Comparison of ENCODE assay signal across 9 cellular contexts in the genomic region with DNA sequence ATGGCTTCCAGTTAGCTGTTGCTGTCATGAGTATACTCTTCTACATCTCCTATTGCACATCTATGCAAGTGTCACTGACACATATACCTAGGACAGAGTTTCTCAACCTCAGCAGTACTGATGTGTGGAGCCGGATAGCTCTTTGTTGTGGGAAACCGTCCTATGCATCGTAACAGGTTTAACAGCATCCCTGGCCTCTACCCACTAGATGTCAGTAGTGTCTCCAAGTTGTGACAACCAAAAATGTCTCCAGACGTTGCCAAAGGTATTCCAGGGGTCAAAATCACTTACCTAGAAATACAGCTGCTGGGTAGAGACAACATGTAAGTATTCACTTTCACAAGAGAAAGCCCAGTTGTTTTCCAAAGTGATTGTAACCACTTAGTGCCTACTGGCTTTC.
DNase-seq lines count a peak whose midpoint lies in the region; ATAC-seq and TF ChIP-seq lines count a peak whose summit lies in the region.
"Had no signal": no experiment of that assay in that cellular context is flagged by ENCODE, and none has a peak within 500 bp of the region (broad histone marks: within the 10 kb centered on the region; RNA-seq: fewer than 3 reads in every experiment).

No MANE protein-coding gene starts in this region.

- H3K27ac ChIP-seq in OCI-LY7 (ENCODE audit: low read depth, low read length, poor library complexity, severe bottlenecking) (no peak overlapping the region), tibial artery (no peak overlapping the region)

- H3K4me1 ChIP-seq in OCI-LY7 (ENCODE audit: insufficient read depth, low read length, poor library complexity, severe bottlenecking) (no peaks in the 10 kb centered on the region), tibial artery (peaks cover 0 to 14% (median 5%) of the 10 kb centered on the region in 4 donors)

- H3K4me3 ChIP-seq in AG04449 (ENCODE audit: low read depth, low read length) (no peak overlapping the region), OCI-LY7 (ENCODE audit: low read depth, low read length, poor library complexity, severe bottlenecking) (no peak overlapping the region), tibial artery (no peak overlapping the region)

- CTCF ChIA-PET in AG04449 (lab: Yijun Ruan, JAX) (interaction anchor here (0.6 to 2.0 kb wide), 7 partner anchors 22 to 1031 kb away, joined by 3 to 11 read pairs (median 3); no protein-coding TSS in a partner anchor), OCI-LY7 (lab: Charles Lee; ENCODE audit: unreplicated experiment) (interaction anchor here (0.6 kb wide), 1 partner anchor 394 kb away, joined by 3 read pairs; no protein-coding TSS in a partner anchor)

- BruUV-seq in OCI-LY7 (replicated peaks; lab: Mats Ljungman, UMichigan) = no TSS peak

- no peaks in the 10 kb centered on the region for H3K27me3 Mint-ChIP-seq in HFFc6 (ENCODE audit: insufficient read depth)
- H3K27me3 Mint-ChIP-seq: activated naive CD8-positive, alpha-beta T cell had no signal

- no peak for ATAC-seq in GM18520 (IDR thresholded peaks at IDR 0.05; ENCODE audit: unreplicated experiment)

- no peaks in the 10 kb centered on the region for H3K9me2 ChIP-seq in OCI-LY7 (ENCODE audit: insufficient read depth, low read length)

- H3K27me3 ChIP-seq in tibial artery = no peaks in the 10 kb centered on the region

- POLR2A ChIA-PET in AG04449 (lab: Yijun Ruan, JAX) (no interaction called here), OCI-LY7 (lab: Charles Lee) (interaction anchor here (0.5 to 1.0 kb wide), 3 partner anchors 10 to 277 kb away, joined by 3 to 4 read pairs (median 3); no protein-coding TSS in a partner anchor)

- in situ Hi-C loops in GM13976 (cut with MboI; ENCODE audit: low sequenced_read_pairs, unreplicated experiment) = no loop called here

- no peaks in the 10 kb centered on the region for H3K79me2 ChIP-seq in OCI-LY7 (ENCODE audit: insufficient read depth, low read depth, low read length)

- H3K4me3 Mint-ChIP-seq in HFFc6 = no peak overlapping the region
- H3K4me3 Mint-ChIP-seq: activated naive CD8-positive, alpha-beta T cell had no signal

- no peaks in the 10 kb centered on the region for H3K36me3 Mint-ChIP-seq in HFFc6 (ENCODE audit: low read depth)
- H3K36me3 Mint-ChIP-seq: activated naive CD8-positive, alpha-beta T cell had no signal

- H3K9me3 ChIP-seq in OCI-LY7 (ENCODE audit: low read length) (no peaks in the 10 kb centered on the region), tibial artery (no peaks in the 10 kb centered on the region)

- no peak overlapping the region for H2AFZ ChIP-seq in OCI-LY7 (ENCODE audit: low read length)

- TF ChIP-seq CTCF in AG04449 (IDR thresholded peaks at IDR 0.05; ENCODE audit: insufficient read depth, low read length, missing control alignments) = peak; percentile 40
- peak; percentile 56; the same call in 1 of the 2 replicates for TF ChIP-seq CTCF in HFFc6 (IDR thresholded peaks at IDR 0.05)
- TF ChIP-seq CTCF in OCI-LY7 (conservative IDR thresholded peaks at IDR 0.05; ENCODE audit: low read length) = peak; percentile 77
- TF ChIP-seq CTCF in tibial artery (IDR thresholded peaks at IDR 0.05) = peak; percentile 53 to 58
- no peak for TF ChIP-seq CTCF in GM13976 (IDR thresholded peaks at IDR 0.05; ENCODE audit: borderline replicate concordance, control extremely low read depth, extremely low read depth, insufficient read depth, missing control alignments)

- H4K20me1 ChIP-seq in OCI-LY7 (ENCODE audit: insufficient read depth, low read length) = no peaks in the 10 kb centered on the region

- H3K36me3 ChIP-seq in OCI-LY7 (ENCODE audit: insufficient read depth, low read length) = no peaks in the 10 kb centered on the region
- H3K36me3 ChIP-seq in tibial artery = no peaks in the 10 kb centered on the region

- no peak overlapping the region for H3K4me2 ChIP-seq in OCI-LY7 (ENCODE audit: low read length)

- no peak overlapping the region for H3K27ac Mint-ChIP-seq in HFFc6
- H3K27ac Mint-ChIP-seq: activated naive CD8-positive, alpha-beta T cell had no signal

- DNase-seq in AG04449 (ENCODE audit: low read depth, low spot score) = no peak
- peak; percentile 1 for DNase-seq in HFFc6
- peak; percentile 41 for DNase-seq in OCI-LY7 (ENCODE audit: low spot score)
- DNase-seq in foreskin melanocyte = peak; percentile 24
- no peak for DNase-seq in tibial artery
- DNase-seq in activated CD8-positive, alpha-beta memory T cell treated with anti-CD3 and anti-CD28 coated beads for 24 hours = no peak
- DNase-seq in GM13976 (ENCODE audit: low spot score) = no peak

- peaks cover 10% of the 10 kb centered on the region; the same call in 1 of the 2 replicates for H3K9me3 Mint-ChIP-seq in HFFc6

- intact Hi-C loops in OCI-LY7 (cut with micrococcal nuclease; ENCODE audit: unreplicated experiment) (loop anchor here (10.0 kb wide), 2 partner anchors 830 to 1030 kb away; no protein-coding TSS in a partner anchor), tibial artery (cut with DNase I; ENCODE audit: low total_unique reads) (loop anchor here (10.0 kb wide), 1 partner anchor 830 kb away; no protein-coding TSS in a partner anchor)

- H3K4me1 Mint-ChIP-seq in HFFc6 (ENCODE audit: low read depth) = no peaks in the 10 kb centered on the region

Comparison
In these comparisons a context has a peak if more than half of its experiments do, and no peak if none do; other contexts are left out.
1. DNase-seq: peak in HFFc6 (single experiment), OCI-LY7 (single experiment) and foreskin melanocyte (single experiment); none in AG04449 (single experiment), tibial artery (0 of 2), activated CD8-positive, alpha-beta memory T cell treated with anti-CD3 and anti-CD28 coated beads for 24 hours (single experiment) and GM13976 (single experiment).